1 cellular context compared by ENCODE assay signal in the genomic region with DNA sequence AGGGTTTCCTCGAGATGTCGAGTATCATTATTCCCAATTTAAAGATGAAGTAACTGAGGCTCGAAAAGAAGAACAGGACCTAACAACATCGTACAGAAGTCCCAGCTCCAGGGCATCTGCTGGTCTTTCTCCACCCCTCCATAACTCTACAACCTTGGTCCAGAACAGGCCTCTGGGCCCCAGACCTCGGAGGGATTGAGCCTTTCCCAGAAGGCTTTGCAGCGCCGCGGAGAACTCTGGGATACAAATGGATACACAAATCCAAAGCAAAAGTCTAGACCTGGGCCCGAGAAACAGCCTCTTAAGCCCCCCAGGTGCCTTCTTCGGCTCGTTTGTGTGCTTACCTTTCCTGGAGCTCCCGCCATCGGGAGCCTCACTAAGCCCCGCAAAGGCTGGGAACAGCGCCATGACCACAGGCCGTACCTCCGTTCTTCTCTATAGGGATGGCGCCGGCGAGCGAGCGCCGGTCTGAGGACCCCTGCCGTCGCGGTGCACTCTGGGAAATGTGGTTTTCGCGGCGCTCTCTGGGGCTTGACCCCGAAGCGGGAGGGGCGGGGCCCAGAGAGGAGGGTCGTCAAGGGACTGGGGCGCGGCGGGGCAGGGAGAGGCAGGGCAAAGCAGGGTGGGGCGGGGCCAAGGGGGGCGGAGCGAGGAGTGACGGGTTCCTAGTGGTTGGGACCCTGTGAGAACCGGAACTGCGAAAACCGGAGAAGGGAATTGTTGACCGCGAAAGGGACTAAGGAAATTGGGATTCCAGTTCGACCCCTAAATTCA.
TF ChIP-seq lines count a peak whose summit lies in the region.

Gene NRDE2 (minus strand): TSS at position 445 of the 774 bp plus-strand sequence. CDS start 37 bp downstream, at position 408.

TF ChIP-seq in HepG2, 621 proteins besides CTCF, POLR2A, EP300 and RAD21 (continued from another document and continues in another):
- TF ChIP-seq ZNF274 (CRISPR knock-in tag; IDR thresholded peaks at IDR 0.05): peak; percentile 66; the same call in 1 of the 2 replicates
- TF ChIP-seq, protein P1, sequence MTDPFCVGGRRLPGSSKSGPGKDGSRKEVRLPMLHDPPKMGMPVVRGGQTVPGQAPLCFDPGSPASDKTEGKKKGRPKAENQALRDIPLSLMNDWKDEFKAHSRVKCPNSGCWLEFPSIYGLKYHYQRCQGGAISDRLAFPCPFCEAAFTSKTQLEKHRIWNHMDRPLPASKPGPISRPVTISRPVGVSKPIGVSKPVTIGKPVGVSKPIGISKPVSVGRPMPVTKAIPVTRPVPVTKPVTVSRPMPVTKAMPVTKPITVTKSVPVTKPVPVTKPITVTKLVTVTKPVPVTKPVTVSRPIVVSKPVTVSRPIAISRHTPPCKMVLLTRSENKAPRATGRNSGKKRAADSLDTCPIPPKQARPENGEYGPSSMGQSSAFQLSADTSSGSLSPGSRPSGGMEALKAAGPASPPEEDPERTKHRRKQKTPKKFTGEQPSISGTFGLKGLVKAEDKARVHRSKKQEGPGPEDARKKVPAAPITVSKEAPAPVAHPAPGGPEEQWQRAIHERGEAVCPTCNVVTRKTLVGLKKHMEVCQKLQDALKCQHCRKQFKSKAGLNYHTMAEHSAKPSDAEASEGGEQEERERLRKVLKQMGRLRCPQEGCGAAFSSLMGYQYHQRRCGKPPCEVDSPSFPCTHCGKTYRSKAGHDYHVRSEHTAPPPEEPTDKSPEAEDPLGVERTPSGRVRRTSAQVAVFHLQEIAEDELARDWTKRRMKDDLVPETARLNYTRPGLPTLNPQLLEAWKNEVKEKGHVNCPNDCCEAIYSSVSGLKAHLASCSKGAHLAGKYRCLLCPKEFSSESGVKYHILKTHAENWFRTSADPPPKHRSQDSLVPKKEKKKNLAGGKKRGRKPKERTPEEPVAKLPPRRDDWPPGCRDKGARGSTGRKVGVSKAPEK (CRISPR knock-in tag; IDR thresholded peaks at IDR 0.05; ENCODE audit: borderline replicate concordance): no peak
- TF ChIP-seq ZNF567 (CRISPR knock-in tag; IDR thresholded peaks at IDR 0.05; ENCODE audit: borderline replicate concordance): no peak
- peak; percentile 9; the same call in 1 of the 2 replicates for TF ChIP-seq ZNF441 (CRISPR knock-in tag; IDR thresholded peaks at IDR 0.05; ENCODE audit: borderline replicate concordance)
- TF ChIP-seq ZNF232 (CRISPR knock-in tag; IDR thresholded peaks at IDR 0.05; ENCODE audit: borderline replicate concordance): peak; percentile 49; the same call in 1 of the 2 replicates
- TF ChIP-seq, protein P2, sequence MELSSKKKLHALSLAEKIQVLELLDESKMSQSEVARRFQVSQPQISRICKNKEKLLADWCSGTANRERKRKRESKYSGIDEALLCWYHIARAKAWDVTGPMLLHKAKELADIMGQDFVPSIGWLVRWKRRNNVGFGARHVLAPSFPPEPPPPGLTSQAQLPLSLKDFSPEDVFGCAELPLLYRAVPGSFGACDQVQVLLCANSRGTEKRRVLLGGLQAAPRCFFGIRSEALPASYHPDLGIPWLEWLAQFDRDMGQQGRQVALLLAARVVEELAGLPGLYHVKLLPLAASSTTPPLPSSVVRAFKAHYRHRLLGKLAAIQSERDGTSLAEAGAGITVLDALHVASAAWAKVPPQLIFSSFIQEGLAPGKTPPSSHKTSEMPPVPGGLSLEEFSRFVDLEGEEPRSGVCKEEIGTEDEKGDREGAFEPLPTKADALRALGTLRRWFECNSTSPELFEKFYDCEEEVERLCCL (CRISPR knock-in tag; IDR thresholded peaks at IDR 0.05; ENCODE audit: borderline replicate concordance): no peak
- TF ChIP-seq, protein P3, sequence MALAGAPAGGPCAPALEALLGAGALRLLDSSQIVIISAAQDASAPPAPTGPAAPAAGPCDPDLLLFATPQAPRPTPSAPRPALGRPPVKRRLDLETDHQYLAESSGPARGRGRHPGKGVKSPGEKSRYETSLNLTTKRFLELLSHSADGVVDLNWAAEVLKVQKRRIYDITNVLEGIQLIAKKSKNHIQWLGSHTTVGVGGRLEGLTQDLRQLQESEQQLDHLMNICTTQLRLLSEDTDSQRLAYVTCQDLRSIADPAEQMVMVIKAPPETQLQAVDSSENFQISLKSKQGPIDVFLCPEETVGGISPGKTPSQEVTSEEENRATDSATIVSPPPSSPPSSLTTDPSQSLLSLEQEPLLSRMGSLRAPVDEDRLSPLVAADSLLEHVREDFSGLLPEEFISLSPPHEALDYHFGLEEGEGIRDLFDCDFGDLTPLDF (CRISPR knock-in tag; IDR thresholded peaks at IDR 0.05): 0 out of 2 replicates have a peak, but pooled peaks have one; percentile 18
- TF ChIP-seq SATB2 (CRISPR knock-in tag; IDR thresholded peaks at IDR 0.05): no peak; the same call in 1 of the 2 replicates
- no peak for TF ChIP-seq FOXO4 (CRISPR knock-in tag; conservative IDR thresholded peaks at IDR 0.05)
- peak; percentile 91 for TF ChIP-seq HOXA5 (CRISPR knock-in tag; IDR thresholded peaks at IDR 0.05)
- TF ChIP-seq ZNF572 (CRISPR knock-in tag; IDR thresholded peaks at IDR 0.05): no peak
- no peak for TF ChIP-seq HINFP (CRISPR knock-in tag; IDR thresholded peaks at IDR 0.05; ENCODE audit: low read depth)
- no peak for TF ChIP-seq ZNF484 (CRISPR knock-in tag; IDR thresholded peaks at IDR 0.05; ENCODE audit: borderline replicate concordance, low read depth)
- peak; percentile 39; the same call in 1 of the 2 replicates for TF ChIP-seq ZSCAN25 (CRISPR knock-in tag; IDR thresholded peaks at IDR 0.05)
- peak; percentile 56; the same call in 1 of the 2 replicates for TF ChIP-seq NFKB2 (CRISPR knock-in tag; IDR thresholded peaks at IDR 0.05; ENCODE audit: borderline replicate concordance)
- TF ChIP-seq BRD4 (CRISPR knock-in tag; IDR thresholded peaks at IDR 0.05): 0 out of 2 replicates have a peak, but pooled peaks have one; percentile 10
- TF ChIP-seq ATRX (CRISPR knock-in tag; IDR thresholded peaks at IDR 0.05; ENCODE audit: borderline replicate concordance): no peak
- TF ChIP-seq, protein P4, sequence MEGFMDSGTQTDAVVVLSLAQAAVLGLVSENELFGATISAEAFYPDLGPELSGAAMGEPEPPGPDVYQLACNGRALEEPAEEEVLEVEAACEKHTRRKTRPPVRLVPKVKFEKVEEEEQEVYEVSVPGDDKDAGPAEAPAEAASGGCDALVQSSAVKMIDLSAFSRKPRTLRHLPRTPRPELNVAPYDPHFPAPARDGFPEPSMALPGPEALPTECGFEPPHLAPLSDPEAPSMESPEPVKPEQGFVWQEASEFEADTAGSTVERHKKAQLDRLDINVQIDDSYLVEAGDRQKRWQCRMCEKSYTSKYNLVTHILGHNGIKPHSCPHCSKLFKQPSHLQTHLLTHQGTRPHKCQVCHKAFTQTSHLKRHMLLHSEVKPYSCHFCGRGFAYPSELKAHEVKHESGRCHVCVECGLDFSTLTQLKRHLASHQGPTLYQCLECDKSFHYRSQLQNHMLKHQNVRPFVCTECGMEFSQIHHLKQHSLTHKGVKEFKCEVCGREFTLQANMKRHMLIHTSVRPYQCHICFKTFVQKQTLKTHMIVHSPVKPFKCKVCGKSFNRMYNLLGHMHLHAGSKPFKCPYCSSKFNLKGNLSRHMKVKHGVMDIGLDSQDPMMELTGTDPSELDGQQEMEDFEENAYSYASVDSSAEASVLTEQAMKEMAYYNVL (CRISPR knock-in tag; IDR thresholded peaks at IDR 0.05; ENCODE audit: borderline replicate concordance): no peak
- TF ChIP-seq MTA3 (CRISPR knock-in tag; IDR thresholded peaks at IDR 0.05): no peak
- no peak for TF ChIP-seq ZNF225 (CRISPR knock-in tag; IDR thresholded peaks at IDR 0.05)
- no peak for TF ChIP-seq SIX4 (CRISPR knock-in tag; IDR thresholded peaks at IDR 0.05)
- TF ChIP-seq TBX2 (CRISPR knock-in tag; IDR thresholded peaks at IDR 0.05; ENCODE audit: borderline replicate concordance): no peak; the same call in 1 of the 2 replicates
- TF ChIP-seq CREBL2 (CRISPR knock-in tag; IDR thresholded peaks at IDR 0.05; ENCODE audit: borderline replicate concordance): no peak
- TF ChIP-seq, protein P5, sequence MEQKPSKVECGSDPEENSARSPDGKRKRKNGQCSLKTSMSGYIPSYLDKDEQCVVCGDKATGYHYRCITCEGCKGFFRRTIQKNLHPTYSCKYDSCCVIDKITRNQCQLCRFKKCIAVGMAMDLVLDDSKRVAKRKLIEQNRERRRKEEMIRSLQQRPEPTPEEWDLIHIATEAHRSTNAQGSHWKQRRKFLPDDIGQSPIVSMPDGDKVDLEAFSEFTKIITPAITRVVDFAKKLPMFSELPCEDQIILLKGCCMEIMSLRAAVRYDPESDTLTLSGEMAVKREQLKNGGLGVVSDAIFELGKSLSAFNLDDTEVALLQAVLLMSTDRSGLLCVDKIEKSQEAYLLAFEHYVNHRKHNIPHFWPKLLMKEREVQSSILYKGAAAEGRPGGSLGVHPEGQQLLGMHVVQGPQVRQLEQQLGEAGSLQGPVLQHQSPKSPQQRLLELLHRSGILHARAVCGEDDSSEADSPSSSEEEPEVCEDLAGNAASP (CRISPR knock-in tag; IDR thresholded peaks at IDR 0.05; ENCODE audit: borderline replicate concordance): peak; percentile 19; the same call in 1 of the 2 replicates
- TF ChIP-seq ZNF609 (CRISPR knock-in tag; IDR thresholded peaks at IDR 0.05; ENCODE audit: borderline replicate concordance): 0 out of 2 replicates have a peak, but pooled peaks have one; percentile 50
- no peak for TF ChIP-seq FOXM1 (CRISPR knock-in tag; IDR thresholded peaks at IDR 0.05)
- no peak for TF ChIP-seq ZC3H4 (CRISPR knock-in tag; IDR thresholded peaks at IDR 0.05; ENCODE audit: borderline replicate concordance)
- no peak for TF ChIP-seq ZNF530 (CRISPR knock-in tag; IDR thresholded peaks at IDR 0.05; ENCODE audit: low read depth)
- no peak for TF ChIP-seq SMC3 (IDR thresholded peaks at IDR 0.05; ENCODE audit: low read length)
- no peak for TF ChIP-seq FOSL1 (CRISPR knock-in tag; IDR thresholded peaks at IDR 0.05; ENCODE audit: borderline replicate concordance)
- TF ChIP-seq CENPT (CRISPR knock-in tag; IDR thresholded peaks at IDR 0.05; ENCODE audit: low read depth): no peak
- no peak for TF ChIP-seq ZNF460 (CRISPR knock-in tag; IDR thresholded peaks at IDR 0.05; ENCODE audit: borderline replicate concordance)
- TF ChIP-seq STAG1 (CRISPR knock-in tag; IDR thresholded peaks at IDR 0.05): no peak
